Comparison of ENCODE assay signal across 1 cellular context in the genomic region with DNA sequence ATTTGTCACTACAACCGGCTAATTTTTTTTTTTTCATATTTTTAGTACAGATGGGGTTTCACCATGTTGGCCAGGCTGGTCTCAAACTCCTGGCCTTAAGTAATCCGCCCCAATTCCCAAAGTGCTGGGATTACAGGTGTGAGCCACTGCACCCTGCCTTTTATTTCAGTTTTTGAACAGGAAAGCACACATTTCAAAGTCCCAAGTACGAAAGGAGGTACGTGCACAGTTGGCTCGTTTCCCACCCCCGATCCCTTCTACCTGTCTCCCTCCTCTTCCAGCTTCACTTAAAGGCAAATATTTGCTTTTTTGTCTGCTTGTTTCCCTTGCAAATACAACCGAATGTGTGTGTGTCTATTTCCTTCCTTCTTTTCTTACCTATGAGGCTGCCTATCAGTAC.
TF ChIP-seq lines count a peak whose summit lies in the region.

No MANE protein-coding gene starts in this region.

TF ChIP-seq in HepG2, 621 proteins besides CTCF, POLR2A, EP300 and RAD21 (continued from another document and continues in another):
- TF ChIP-seq, protein P1, sequence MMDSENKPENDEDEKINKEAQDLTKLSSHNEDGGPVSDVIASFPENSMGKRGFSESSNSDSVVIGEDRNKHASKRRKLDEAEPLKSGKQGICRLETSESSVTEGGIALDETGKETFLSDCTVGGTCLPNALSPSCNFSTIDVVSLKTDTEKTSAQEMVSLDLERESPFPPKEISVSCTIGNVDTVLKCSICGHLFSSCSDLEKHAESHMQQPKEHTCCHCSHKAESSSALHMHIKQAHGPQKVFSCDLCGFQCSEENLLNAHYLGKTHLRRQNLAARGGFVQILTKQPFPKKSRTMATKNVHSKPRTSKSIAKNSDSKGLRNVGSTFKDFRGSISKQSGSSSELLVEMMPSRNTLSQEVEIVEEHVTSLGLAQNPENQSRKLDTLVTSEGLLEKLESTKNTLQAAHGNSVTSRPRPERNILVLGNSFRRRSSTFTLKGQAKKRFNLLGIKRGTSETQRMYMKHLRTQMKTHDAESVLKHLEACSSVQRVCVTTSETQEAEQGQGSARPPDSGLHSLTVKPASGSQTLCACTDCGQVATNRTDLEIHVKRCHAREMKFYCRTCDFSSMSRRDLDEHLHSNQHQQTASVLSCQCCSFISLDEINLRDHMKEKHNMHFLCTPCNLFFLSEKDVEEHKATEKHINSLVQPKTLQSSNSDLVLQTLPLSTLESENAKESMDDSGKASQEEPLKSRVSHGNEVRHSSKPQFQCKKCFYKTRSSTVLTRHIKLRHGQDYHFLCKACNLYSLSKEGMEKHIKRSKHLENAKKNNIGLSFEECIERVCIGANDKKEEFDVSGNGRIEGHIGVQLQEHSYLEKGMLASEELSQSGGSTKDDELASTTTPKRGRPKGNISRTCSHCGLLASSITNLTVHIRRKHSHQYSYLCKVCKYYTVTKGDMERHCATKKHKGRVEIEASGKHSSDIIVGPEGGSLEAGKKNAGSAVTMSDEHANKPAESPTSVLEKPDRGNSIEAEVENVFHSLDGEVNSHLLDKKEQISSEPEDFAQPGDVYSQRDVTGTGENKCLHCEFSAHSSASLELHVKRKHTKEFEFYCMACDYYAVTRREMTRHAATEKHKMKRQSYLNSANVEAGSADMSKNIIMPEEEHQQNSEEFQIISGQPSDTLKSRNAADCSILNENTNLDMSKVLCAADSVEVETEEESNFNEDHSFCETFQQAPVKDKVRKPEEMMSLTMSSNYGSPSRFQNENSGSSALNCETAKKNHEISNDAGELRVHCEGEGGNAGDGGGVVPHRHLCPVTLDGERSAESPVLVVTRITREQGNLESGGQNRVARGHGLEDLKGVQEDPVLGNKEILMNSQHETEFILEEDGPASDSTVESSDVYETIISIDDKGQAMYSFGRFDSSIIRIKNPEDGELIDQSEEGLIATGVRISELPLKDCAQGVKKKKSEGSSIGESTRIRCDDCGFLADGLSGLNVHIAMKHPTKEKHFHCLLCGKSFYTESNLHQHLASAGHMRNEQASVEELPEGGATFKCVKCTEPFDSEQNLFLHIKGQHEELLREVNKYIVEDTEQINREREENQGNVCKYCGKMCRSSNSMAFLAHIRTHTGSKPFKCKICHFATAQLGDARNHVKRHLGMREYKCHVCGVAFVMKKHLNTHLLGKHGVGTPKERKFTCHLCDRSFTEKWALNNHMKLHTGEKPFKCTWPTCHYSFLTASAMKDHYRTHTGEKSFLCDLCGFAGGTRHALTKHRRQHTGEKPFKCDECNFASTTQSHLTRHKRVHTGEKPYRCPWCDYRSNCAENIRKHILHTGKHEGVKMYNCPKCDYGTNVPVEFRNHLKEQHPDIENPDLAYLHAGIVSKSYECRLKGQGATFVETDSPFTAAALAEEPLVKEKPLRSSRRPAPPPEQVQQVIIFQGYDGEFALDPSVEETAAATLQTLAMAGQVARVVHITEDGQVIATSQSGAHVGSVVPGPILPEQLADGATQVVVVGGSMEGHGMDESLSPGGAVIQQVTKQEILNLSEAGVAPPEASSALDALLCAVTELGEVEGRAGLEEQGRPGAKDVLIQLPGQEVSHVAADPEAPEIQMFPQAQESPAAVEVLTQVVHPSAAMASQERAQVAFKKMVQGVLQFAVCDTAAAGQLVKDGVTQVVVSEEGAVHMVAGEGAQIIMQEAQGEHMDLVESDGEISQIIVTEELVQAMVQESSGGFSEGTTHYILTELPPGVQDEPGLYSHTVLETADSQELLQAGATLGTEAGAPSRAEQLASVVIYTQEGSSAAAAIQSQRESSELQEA (CRISPR knock-in tag; IDR thresholded peaks at IDR 0.05; ENCODE audit: not compliant biosample characterization), result no peak
- TF ChIP-seq YEATS4 (CRISPR knock-in tag; IDR thresholded peaks at IDR 0.05; ENCODE audit: borderline replicate concordance), result peak; percentile 20; the same call in 1 of the 2 replicates
- 0 out of 2 replicates have a peak, but pooled peaks have one; percentile 27 for TF ChIP-seq GATA4 (IDR thresholded peaks at IDR 0.05; ENCODE audit: borderline replicate concordance, low read depth)
- TF ChIP-seq, protein P2, sequence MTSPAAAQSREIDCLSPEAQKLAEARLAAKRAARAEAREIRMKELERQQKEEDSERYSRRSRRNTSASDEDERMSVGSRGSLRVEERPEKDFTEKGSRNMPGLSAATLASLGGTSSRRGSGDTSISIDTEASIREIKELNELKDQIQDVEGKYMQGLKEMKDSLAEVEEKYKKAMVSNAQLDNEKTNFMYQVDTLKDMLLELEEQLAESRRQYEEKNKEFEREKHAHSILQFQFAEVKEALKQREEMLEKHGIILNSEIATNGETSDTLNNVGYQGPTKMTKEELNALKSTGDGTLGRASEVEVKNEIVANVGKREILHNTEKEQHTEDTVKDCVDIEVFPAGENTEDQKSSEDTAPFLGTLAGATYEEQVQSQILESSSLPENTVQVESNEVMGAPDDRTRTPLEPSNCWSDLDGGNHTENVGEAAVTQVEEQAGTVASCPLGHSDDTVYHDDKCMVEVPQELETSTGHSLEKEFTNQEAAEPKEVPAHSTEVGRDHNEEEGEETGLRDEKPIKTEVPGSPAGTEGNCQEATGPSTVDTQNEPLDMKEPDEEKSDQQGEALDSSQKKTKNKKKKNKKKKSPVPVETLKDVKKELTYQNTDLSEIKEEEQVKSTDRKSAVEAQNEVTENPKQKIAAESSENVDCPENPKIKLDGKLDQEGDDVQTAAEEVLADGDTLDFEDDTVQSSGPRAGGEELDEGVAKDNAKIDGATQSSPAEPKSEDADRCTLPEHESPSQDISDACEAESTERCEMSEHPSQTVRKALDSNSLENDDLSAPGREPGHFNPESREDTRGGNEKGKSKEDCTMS (CRISPR knock-in tag; conservative IDR thresholded peaks at IDR 0.05), result no peak
- no peak for TF ChIP-seq ZNF10 (CRISPR knock-in tag; IDR thresholded peaks at IDR 0.05; ENCODE audit: borderline replicate concordance, low read depth)
- no peak for TF ChIP-seq HOXA5 (CRISPR knock-in tag; IDR thresholded peaks at IDR 0.05)
- TF ChIP-seq MIER3 (CRISPR knock-in tag; IDR thresholded peaks at IDR 0.05; ENCODE audit: borderline replicate concordance), result peak; percentile 68; the same call in 1 of the 2 replicates
- no peak for TF ChIP-seq TAF1 (CRISPR knock-in tag; IDR thresholded peaks at IDR 0.05)
- TF ChIP-seq PCBP2 (optimal IDR thresholded peaks at IDR 0.05; ENCODE audit: low read depth, low read length, poor library complexity, severe bottlenecking), result no peak
- TF ChIP-seq, protein P3, sequence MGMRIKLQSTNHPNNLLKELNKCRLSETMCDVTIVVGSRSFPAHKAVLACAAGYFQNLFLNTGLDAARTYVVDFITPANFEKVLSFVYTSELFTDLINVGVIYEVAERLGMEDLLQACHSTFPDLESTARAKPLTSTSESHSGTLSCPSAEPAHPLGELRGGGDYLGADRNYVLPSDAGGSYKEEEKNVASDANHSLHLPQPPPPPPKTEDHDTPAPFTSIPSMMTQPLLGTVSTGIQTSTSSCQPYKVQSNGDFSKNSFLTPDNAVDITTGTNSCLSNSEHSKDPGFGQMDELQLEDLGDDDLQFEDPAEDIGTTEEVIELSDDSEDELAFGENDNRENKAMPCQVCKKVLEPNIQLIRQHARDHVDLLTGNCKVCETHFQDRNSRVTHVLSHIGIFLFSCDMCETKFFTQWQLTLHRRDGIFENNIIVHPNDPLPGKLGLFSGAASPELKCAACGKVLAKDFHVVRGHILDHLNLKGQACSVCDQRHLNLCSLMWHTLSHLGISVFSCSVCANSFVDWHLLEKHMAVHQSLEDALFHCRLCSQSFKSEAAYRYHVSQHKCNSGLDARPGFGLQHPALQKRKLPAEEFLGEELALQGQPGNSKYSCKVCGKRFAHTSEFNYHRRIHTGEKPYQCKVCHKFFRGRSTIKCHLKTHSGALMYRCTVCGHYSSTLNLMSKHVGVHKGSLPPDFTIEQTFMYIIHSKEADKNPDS (CRISPR knock-in tag; IDR thresholded peaks at IDR 0.05), result peak; percentile 72; the same call in 1 of the 2 replicates
- TF ChIP-seq KDM5B (CRISPR knock-in tag; IDR thresholded peaks at IDR 0.05; ENCODE audit: borderline replicate concordance), result no peak
- TF ChIP-seq ZNF354B (CRISPR knock-in tag; IDR thresholded peaks at IDR 0.05), result no peak
- no peak for TF ChIP-seq FOXP1 (IDR thresholded peaks at IDR 0.05)
- TF ChIP-seq FOXP1 (CRISPR knock-in tag; IDR thresholded peaks at IDR 0.05), result peak; percentile 83
- TF ChIP-seq ZNF761 (CRISPR knock-in tag; conservative IDR thresholded peaks at IDR 0.05), result no peak
- TF ChIP-seq SCMH1 (CRISPR knock-in tag; IDR thresholded peaks at IDR 0.05; ENCODE audit: borderline replicate concordance), result no peak
- TF ChIP-seq NR2F1 (CRISPR knock-in tag; IDR thresholded peaks at IDR 0.05), result no peak
- peak; percentile 82; the same call in 1 of the 2 replicates for TF ChIP-seq HMG20A (CRISPR knock-in tag; IDR thresholded peaks at IDR 0.05; ENCODE audit: borderline replicate concordance)
- no peak for TF ChIP-seq ZIK1 (CRISPR knock-in tag; IDR thresholded peaks at IDR 0.05; ENCODE audit: borderline replicate concordance, low read depth)
- TF ChIP-seq FOSL2 (CRISPR knock-in tag; IDR thresholded peaks at IDR 0.05), result peak; percentile 29; the same call in 1 of the 2 replicates
- no peak for TF ChIP-seq ARNT2 (CRISPR knock-in tag; IDR thresholded peaks at IDR 0.05; ENCODE audit: low read depth)
- peak; percentile 90; the same call in 1 of the 2 replicates for TF ChIP-seq ZNF292 (CRISPR knock-in tag; IDR thresholded peaks at IDR 0.05; ENCODE audit: borderline replicate concordance, low read depth)
- no peak for TF ChIP-seq MAZ (IDR thresholded peaks at IDR 0.05; ENCODE audit: borderline replicate concordance, low read depth, low read length)
- TF ChIP-seq MAZ (CRISPR knock-in tag; IDR thresholded peaks at IDR 0.05; ENCODE audit: low read depth), result 0 out of 2 replicates have a peak, but pooled peaks have one; percentile 36
- TF ChIP-seq, protein P4, sequence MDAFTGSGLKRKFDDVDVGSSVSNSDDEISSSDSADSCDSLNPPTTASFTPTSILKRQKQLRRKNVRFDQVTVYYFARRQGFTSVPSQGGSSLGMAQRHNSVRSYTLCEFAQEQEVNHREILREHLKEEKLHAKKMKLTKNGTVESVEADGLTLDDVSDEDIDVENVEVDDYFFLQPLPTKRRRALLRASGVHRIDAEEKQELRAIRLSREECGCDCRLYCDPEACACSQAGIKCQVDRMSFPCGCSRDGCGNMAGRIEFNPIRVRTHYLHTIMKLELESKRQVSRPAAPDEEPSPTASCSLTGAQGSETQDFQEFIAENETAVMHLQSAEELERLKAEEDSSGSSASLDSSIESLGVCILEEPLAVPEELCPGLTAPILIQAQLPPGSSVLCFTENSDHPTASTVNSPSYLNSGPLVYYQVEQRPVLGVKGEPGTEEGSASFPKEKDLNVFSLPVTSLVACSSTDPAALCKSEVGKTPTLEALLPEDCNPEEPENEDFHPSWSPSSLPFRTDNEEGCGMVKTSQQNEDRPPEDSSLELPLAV (CRISPR knock-in tag; conservative IDR thresholded peaks at IDR 0.05; ENCODE audit: low read depth), result no peak
- TF ChIP-seq, protein P5, sequence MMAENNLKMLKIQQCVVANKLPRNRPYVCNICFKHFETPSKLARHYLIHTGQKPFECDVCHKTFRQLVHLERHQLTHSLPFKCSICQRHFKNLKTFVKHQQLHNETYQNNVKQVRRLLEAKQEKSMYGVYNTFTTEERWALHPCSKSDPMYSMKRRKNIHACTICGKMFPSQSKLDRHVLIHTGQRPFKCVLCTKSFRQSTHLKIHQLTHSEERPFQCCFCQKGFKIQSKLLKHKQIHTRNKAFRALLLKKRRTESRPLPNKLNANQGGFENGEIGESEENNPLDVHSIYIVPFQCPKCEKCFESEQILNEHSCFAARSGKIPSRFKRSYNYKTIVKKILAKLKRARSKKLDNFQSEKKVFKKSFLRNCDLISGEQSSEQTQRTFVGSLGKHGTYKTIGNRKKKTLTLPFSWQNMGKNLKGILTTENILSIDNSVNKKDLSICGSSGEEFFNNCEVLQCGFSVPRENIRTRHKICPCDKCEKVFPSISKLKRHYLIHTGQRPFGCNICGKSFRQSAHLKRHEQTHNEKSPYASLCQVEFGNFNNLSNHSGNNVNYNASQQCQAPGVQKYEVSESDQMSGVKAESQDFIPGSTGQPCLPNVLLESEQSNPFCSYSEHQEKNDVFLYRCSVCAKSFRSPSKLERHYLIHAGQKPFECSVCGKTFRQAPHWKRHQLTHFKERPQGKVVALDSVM (CRISPR knock-in tag; IDR thresholded peaks at IDR 0.05), result no peak
- TF ChIP-seq ZNF549 (CRISPR knock-in tag; IDR thresholded peaks at IDR 0.05), result no peak
- peak; percentile 84 for TF ChIP-seq ETV5 (CRISPR knock-in tag; IDR thresholded peaks at IDR 0.05; ENCODE audit: borderline replicate concordance)
- TF ChIP-seq, protein P6, sequence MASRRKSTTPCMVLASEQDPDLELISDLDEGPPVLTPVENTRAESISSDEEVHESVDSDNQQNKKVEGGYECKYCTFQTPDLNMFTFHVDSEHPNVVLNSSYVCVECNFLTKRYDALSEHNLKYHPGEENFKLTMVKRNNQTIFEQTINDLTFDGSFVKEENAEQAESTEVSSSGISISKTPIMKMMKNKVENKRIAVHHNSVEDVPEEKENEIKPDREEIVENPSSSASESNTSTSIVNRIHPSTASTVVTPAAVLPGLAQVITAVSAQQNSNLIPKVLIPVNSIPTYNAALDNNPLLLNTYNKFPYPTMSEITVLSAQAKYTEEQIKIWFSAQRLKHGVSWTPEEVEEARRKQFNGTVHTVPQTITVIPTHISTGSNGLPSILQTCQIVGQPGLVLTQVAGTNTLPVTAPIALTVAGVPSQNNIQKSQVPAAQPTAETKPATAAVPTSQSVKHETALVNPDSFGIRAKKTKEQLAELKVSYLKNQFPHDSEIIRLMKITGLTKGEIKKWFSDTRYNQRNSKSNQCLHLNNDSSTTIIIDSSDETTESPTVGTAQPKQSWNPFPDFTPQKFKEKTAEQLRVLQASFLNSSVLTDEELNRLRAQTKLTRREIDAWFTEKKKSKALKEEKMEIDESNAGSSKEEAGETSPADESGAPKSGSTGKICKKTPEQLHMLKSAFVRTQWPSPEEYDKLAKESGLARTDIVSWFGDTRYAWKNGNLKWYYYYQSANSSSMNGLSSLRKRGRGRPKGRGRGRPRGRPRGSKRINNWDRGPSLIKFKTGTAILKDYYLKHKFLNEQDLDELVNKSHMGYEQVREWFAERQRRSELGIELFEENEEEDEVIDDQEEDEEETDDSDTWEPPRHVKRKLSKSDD (CRISPR knock-in tag; IDR thresholded peaks at IDR 0.05; ENCODE audit: low read depth), result no peak
- TF ChIP-seq KAT8 (CRISPR knock-in tag; IDR thresholded peaks at IDR 0.05), result peak; percentile 52; the same call in 1 of the 2 replicates
- no peak for TF ChIP-seq SYNCRIP (IDR thresholded peaks at IDR 0.05; ENCODE audit: insufficient read depth, low read depth, low read length)
- 0 out of 2 replicates have a peak, but pooled peaks have one; percentile 35 for TF ChIP-seq ZNF775 (CRISPR knock-in tag; IDR thresholded peaks at IDR 0.05; ENCODE audit: borderline replicate concordance)
- TF ChIP-seq FOSL1 (CRISPR knock-in tag; IDR thresholded peaks at IDR 0.05; ENCODE audit: borderline replicate concordance), result no peak
- TF ChIP-seq, protein P7, sequence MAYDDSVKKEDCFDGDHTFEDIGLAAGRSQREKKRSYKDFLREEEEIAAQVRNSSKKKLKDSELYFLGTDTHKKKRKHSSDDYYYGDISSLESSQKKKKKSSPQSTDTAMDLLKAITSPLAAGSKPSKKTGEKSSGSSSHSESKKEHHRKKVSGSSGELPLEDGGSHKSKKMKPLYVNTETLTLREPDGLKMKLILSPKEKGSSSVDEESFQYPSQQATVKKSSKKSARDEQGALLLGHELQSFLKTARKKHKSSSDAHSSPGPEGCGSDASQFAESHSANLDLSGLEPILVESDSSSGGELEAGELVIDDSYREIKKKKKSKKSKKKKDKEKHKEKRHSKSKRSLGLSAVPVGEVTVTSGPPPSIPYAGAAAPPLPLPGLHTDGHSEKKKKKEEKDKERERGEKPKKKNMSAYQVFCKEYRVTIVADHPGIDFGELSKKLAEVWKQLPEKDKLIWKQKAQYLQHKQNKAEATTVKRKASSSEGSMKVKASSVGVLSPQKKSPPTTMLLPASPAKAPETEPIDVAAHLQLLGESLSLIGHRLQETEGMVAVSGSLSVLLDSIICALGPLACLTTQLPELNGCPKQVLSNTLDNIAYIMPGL (CRISPR knock-in tag; IDR thresholded peaks at IDR 0.05; ENCODE audit: borderline replicate concordance in 1 of 2, low read depth in 1 of 2), result 0 out of 4 replicates have a peak, but pooled peaks of 1 of the 2 experiments have one; percentile 20
- 0 out of 2 replicates have a peak, but pooled peaks have one; percentile 54 for TF ChIP-seq ZNF264 (CRISPR knock-in tag; IDR thresholded peaks at IDR 0.05)
